Comparison of ENCODE assay signal across 2 cellular contexts in the genomic region with DNA sequence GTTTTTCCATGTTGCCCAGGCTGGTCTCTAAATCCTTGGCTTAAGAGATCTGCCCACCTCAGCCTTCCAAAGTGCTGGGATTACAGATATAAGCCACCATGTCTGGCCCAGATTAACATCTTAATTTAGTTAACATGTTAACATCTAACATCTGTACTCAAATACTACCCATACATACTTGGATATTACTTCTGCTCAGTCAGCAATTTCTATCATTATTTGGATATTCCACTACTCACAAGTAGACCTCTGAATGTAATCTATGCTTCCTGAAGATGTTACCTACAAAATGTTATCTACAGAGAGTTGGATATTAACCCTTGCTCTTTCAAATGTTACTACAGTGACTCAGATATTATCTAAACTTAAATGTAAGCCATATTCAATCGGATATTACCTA.
TF ChIP-seq lines count a peak whose summit lies in the region.

No MANE protein-coding gene starts in this region.

TF ChIP-seq in A549, 52 proteins besides CTCF, POLR2A, EP300 and RAD21:
- peak; percentile 98 for TF ChIP-seq MAFK (IDR thresholded peaks at IDR 0.05; ENCODE audit: partially characterized antibody)
- no peak for TF ChIP-seq JUN (IDR thresholded peaks at IDR 0.05)

TF ChIP-seq in K562, 482 proteins besides CTCF, POLR2A, EP300 and RAD21:
- TF ChIP-seq, protein P1, sequence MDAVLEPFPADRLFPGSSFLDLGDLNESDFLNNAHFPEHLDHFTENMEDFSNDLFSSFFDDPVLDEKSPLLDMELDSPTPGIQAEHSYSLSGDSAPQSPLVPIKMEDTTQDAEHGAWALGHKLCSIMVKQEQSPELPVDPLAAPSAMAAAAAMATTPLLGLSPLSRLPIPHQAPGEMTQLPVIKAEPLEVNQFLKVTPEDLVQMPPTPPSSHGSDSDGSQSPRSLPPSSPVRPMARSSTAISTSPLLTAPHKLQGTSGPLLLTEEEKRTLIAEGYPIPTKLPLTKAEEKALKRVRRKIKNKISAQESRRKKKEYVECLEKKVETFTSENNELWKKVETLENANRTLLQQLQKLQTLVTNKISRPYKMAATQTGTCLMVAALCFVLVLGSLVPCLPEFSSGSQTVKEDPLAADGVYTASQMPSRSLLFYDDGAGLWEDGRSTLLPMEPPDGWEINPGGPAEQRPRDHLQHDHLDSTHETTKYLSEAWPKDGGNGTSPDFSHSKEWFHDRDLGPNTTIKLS (IDR thresholded peaks at IDR 0.05; ENCODE audit: borderline replicate concordance, low read depth), result no peak
- TF ChIP-seq ZNF316 (IDR thresholded peaks at IDR 0.05), result peak; percentile 93
- TF ChIP-seq IRF2 (CRISPR knock-in tag; IDR thresholded peaks at IDR 0.05), result no peak
- TF ChIP-seq MAFF (IDR thresholded peaks at IDR 0.05; ENCODE audit: low read length), result peak; percentile 82
- peak; percentile 77 for TF ChIP-seq MAFG (tag; conservative IDR thresholded peaks at IDR 0.05)
- TF ChIP-seq MAFK (IDR thresholded peaks at IDR 0.05; ENCODE audit: low read length), result peak; percentile 88
- TF ChIP-seq C11orf30 (IDR thresholded peaks at IDR 0.05; ENCODE audit: low read depth), result peak; percentile 81
